Comparison of ENCODE assay signal across 20 cellular contexts in the genomic region with DNA sequence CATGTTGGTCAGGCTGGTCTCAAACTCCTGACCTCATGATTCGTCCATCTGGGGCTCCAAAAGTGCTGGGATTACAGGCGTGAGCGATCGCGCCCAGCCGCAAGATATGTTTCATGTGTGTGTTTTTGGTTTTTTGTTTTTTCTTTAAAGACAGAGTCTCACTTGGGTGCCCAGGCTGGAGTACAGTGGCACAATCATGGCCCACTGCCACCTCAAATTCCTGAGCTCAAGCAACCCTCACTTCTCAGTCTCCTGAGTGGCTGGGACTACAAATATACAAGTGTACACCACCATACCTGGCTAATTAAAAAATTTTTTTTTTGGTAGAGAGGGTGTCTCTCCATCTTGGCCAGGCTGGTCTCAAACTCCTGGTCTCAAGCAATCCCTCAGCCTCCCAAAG. TPM values are rescaled to one million over a fixed set of nuclear protein-coding genes. Genes with fewer than 3 reads are reported as not detected.
"Had no signal": no experiment of that assay in that cellular context is flagged by ENCODE, and none has a peak within 500 bp of the region (broad histone marks: within the 10 kb centered on the region; RNA-seq: fewer than 3 reads in every experiment).

No MANE protein-coding gene starts in this region.

- H3K36me3 ChIP-seq: brain microvascular endothelial cell, esophagus squamous epithelium had no signal

- H3K27ac Mint-ChIP-seq: T-helper 2 cell treated with Interferon-gamma antibody and Interleukin-4, amounts not matched to agents 5 μg/mL and 100 μg/mL, for 36 hours; type B pancreatic cell had no signal

- H3K9me3 ChIP-seq: esophagus squamous epithelium had no signal

- H3K4me3 Mint-ChIP-seq: T-helper 2 cell treated with Interferon-gamma antibody and Interleukin-4, amounts not matched to agents 5 μg/mL and 100 μg/mL, for 36 hours; type B pancreatic cell had no signal

- H3K27me3 ChIP-seq: brain microvascular endothelial cell, esophagus squamous epithelium had no signal

- FAIRE-seq: endothelial cell of umbilical vein had no signal

- H3K36me3 Mint-ChIP-seq: type B pancreatic cell had no signal

- DNase-seq: activated CD4-positive, alpha-beta T cell treated with anti-CD3 and anti-CD28 coated beads, Interleukin-2, amount 50 U/mL, for 4 hours; activated naive CD4-positive, alpha-beta T cell; activated T-cell treated with anti-CD3 and anti-CD28 coated beads for 4 hours; anterior cingulate cortex; brain microvascular endothelial cell; cortex of kidney; effector CD8-positive, alpha-beta T cell; esophagus squamous epithelium; glutamatergic neuron; hypothalamus; midbrain; retina; stimulated activated CD4-positive, alpha-beta T cell treated with anti-CD3 and anti-CD28 coated beads, Interleukin-2, amount 100 ng/mL, for 48 hours; stimulated activated naive CD4-positive, alpha-beta T cell treated with Interleukin-2 at 50 U/mL for 16 hours; substantia nigra had no signal

- H3K27ac ChIP-seq: brain microvascular endothelial cell, esophagus squamous epithelium had no signal

- H3K4me3 ChIP-seq: esophagus squamous epithelium, lung had no signal

- H3K9me3 Mint-ChIP-seq: T-helper 2 cell treated with Interferon-gamma antibody and Interleukin-4, amounts not matched to agents 5 μg/mL and 100 μg/mL, for 36 hours; type B pancreatic cell had no signal

RNA-seq across cellular contexts. Expression of gene TIGD3, which starts 8.4 kb away (rescaled TPM):
- total RNA-seq: fibroblast of villous mesenchyme had no signal
